Comparison of ENCODE assay signal across 21 cellular contexts in the genomic region with DNA sequence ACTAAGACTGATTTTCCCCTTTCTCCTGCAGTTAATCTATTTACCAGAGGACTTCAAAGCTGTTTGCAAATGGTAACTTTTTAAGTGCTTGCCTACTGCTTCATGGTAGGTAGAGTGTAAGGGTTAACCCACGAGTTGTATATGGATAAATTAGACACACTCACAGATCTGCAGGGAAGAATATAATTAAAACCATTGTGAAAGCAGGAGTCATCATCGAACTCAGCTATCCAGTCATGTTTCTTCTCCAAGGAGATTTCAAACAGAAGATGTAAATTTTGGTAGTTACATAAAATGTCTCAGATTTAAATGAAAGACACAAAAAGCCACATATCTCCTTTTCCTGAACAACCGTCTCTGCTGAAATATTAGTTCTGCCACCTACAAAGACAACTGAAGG. TPM values are rescaled to one million over a fixed set of nuclear protein-coding genes. Genes with fewer than 3 reads are reported as not detected.
"Had no signal": no experiment of that assay in that cellular context is flagged by ENCODE, and none has a peak within 500 bp of the region (broad histone marks: within the 10 kb centered on the region; RNA-seq: fewer than 3 reads in every experiment).

No MANE protein-coding gene starts in this region.

- DNase-seq: activated CD4-positive, alpha-beta T cell treated with anti-CD3 and anti-CD28 coated beads, Interleukin-2, amount 10 ng/mL, durations not matched to agents 7 days and 5 days; activated CD8-positive, alpha-beta T cell treated with anti-CD3 and anti-CD28 coated beads, Interleukin-2, amount 10 ng/mL, durations not matched to agents 7 days and 5 days; activated naive CD4-positive, alpha-beta T cell treated with Interleukin-2 at 50 U/mL for 16 hours; activated naive CD8-positive, alpha-beta T cell treated with anti-CD3 and anti-CD28 coated beads, Interleukin-2, amount 10 ng/mL, durations not matched to agents 7 days and 5 days; activated T-cell treated with anti-CD3 and anti-CD28 coated beads, Interleukin-2, amount 50 U/mL, for 24 hours; body of pancreas; dorsolateral prefrontal cortex; hypothalamus; islet precursor cell; lower lobe of right lung; nephron progenitor cell; occipital lobe; retina; stimulated activated CD4-positive, alpha-beta T cell treated with anti-CD3 and anti-CD28 coated beads, Interleukin-15, amount 100 ng/mL, for 24 hours; stimulated activated CD4-positive, alpha-beta T cell treated with anti-CD3 and anti-CD28 coated beads, Interleukin-2, amount 100 ng/mL, for 48 hours; stimulated activated naive CD8-positive, alpha-beta T cell treated with anti-CD3 and anti-CD28 coated beads, Interleukin-15, amount 100 ng/mL, for 72 hours; T-helper 1 cell; T1000; testis had no signal

- H3K36me3 ChIP-seq: lower lobe of right lung had no signal

- H3K4me3 ChIP-seq: body of pancreas, dorsolateral prefrontal cortex, lower lobe of right lung, testis had no signal

- H3K27me3 ChIP-seq: body of pancreas, foreskin keratinocyte, testis had no signal

- H3K4me1 ChIP-seq: testis had no signal

- H3K27ac ChIP-seq: body of pancreas, dorsolateral prefrontal cortex, lower lobe of right lung, testis had no signal

- H3K9me3 ChIP-seq: body of pancreas, lower lobe of right lung, testis had no signal

RNA-seq across cellular contexts. Expression of a gene that starts 0.5 kb away (rescaled TPM):
- total RNA-seq: activated CD4-positive, alpha-beta T cell treated with anti-CD3 and anti-CD28 coated beads, Interleukin-2, amount 10 ng/mL, durations not matched to agents 7 days and 5 days; activated CD8-positive, alpha-beta T cell treated with anti-CD3 and anti-CD28 coated beads, Interleukin-2, amount 10 ng/mL, durations not matched to agents 7 days and 5 days; activated T-helper 2 cell treated with anti-CD3 and anti-CD28 coated beads, Interferon-gamma antibody, Interleukin-2, Interleukin-4, amounts not matched to agents 10 μg/mL and 5 μg/mL and 100 μg/mL, durations not matched to agents 14 hours and 24 hours and 36 hours; occipital lobe had no signal
